Comparison of ENCODE assay signal across 10 cellular contexts in genomic region chr5:132001647-132002561, GRCh38. TPM values are rescaled to one million over a fixed set of nuclear protein-coding genes. Genes with fewer than 3 reads are reported as not detected.
DNase-seq lines count a peak whose midpoint lies in the region; TF ChIP-seq lines count a peak whose summit lies in the region.
"Had no signal": no experiment of that assay in that cellular context is flagged by ENCODE, and none has a peak within 500 bp of the region (broad histone marks: within the 10 kb centered on the region; RNA-seq: fewer than 3 reads in every experiment).

No MANE protein-coding gene starts in this region.

- 49 to 57% (median 52%) methylated on average over 8 to 11 of the region's 11 CpGs for WGBS in adrenal gland, 4 donors
- WGBS in testis, 2 donors, result 32 to 47% methylated on average over 5 to 11 of the region's 11 CpGs

- TF ChIP-seq CTCF in adrenal gland (IDR thresholded peaks at IDR 0.05) (no peak), right atrium auricular region (IDR thresholded peaks at IDR 0.05) (no peak), testis (IDR thresholded peaks at IDR 0.05) (no peak)

- H3K4me3 ChIP-seq in adrenal gland (no peak overlapping the region), right atrium auricular region (no peak overlapping the region), testis (no peak overlapping the region)

- H3K27me3 Mint-ChIP-seq in activated naive CD8-positive, alpha-beta T cell, result no peaks in the 10 kb centered on the region
- no peaks in the 10 kb centered on the region for H3K27me3 Mint-ChIP-seq in activated naive CD8-positive, alpha-beta T cell treated with anti-CD3 and anti-CD28 coated beads for 36 hours

- H3K36me3 ChIP-seq in adrenal gland (replicated peaks in 1 of 2) (no peaks in the 10 kb centered on the region), right atrium auricular region (no peaks in the 10 kb centered on the region), testis (ENCODE audit: low read depth, missing control alignments) (no peaks in the 10 kb centered on the region)

- peak overlapping the region; percentile 16 for H3K27ac Mint-ChIP-seq in activated naive CD8-positive, alpha-beta T cell
- no peak overlapping the region for H3K27ac Mint-ChIP-seq in activated naive CD8-positive, alpha-beta T cell treated with anti-CD3 and anti-CD28 coated beads for 36 hours

- peaks cover 49% of the 10 kb centered on the region for H3K4me1 Mint-ChIP-seq in activated naive CD8-positive, alpha-beta T cell (ENCODE audit: low read depth)
- H3K4me1 Mint-ChIP-seq in activated naive CD8-positive, alpha-beta T cell treated with anti-CD3 and anti-CD28 coated beads for 36 hours, result peaks cover 36% of the 10 kb centered on the region

- H3K4me3 Mint-ChIP-seq in activated naive CD8-positive, alpha-beta T cell, result no peak overlapping the region
- no peak overlapping the region for H3K4me3 Mint-ChIP-seq in activated naive CD8-positive, alpha-beta T cell treated with anti-CD3 and anti-CD28 coated beads for 36 hours
- H3K4me3 Mint-ChIP-seq: naive B cell had no signal

- intact Hi-C loops in adrenal gland (cut with DNase I) (loop anchor here in 1 of 2 donors (10.0 kb wide), 2 partner anchors 577 to 837 kb away; partner anchors contain the start of gene HINT1), testis (cut with DNase I; ENCODE audit: low total_unique reads) (loop anchor here (5.0 kb wide), 1 partner anchor 195 kb away; no protein-coding TSS in a partner anchor)

- peak in 1 of 2 donors; percentile 70 for TF ChIP-seq POLR2A in adrenal gland (IDR thresholded peaks at IDR 0.05)
- TF ChIP-seq POLR2A in testis (IDR thresholded peaks at IDR 0.05), result no peak

- H3K27me3 ChIP-seq in adrenal gland (no peaks in the 10 kb centered on the region), right atrium auricular region (no peaks in the 10 kb centered on the region), testis (no peaks in the 10 kb centered on the region)

- no peaks in the 10 kb centered on the region for H3K9me3 ChIP-seq in adrenal gland (replicated peaks in 1 of 3)
- no peaks in the 10 kb centered on the region for H3K9me3 ChIP-seq in right atrium auricular region
- no peaks in the 10 kb centered on the region for H3K9me3 ChIP-seq in testis

- no peaks in the 10 kb centered on the region for H3K36me3 Mint-ChIP-seq in activated naive CD8-positive, alpha-beta T cell
- H3K36me3 Mint-ChIP-seq in activated naive CD8-positive, alpha-beta T cell treated with anti-CD3 and anti-CD28 coated beads for 36 hours, result no peaks in the 10 kb centered on the region
- H3K36me3 Mint-ChIP-seq: naive B cell had no signal

- H3K27ac ChIP-seq in adrenal gland (peak overlapping the region in 4 of 5 donors; percentile 16 to 81 (median 78)), right atrium auricular region (peak overlapping the region; percentile 63 to 66), testis (peak overlapping the region; percentile 28 to 68)

- no peaks in the 10 kb centered on the region for H3K9me3 Mint-ChIP-seq in activated naive CD8-positive, alpha-beta T cell (ENCODE audit: low read depth)
- no peaks in the 10 kb centered on the region for H3K9me3 Mint-ChIP-seq in activated naive CD8-positive, alpha-beta T cell treated with anti-CD3 and anti-CD28 coated beads for 36 hours

- no peak for DNase-seq in activated naive CD8-positive, alpha-beta T cell treated with anti-CD3 and anti-CD28 coated beads for 36 hours
- peak; percentile 45 to 90 (median 84) for DNase-seq in adrenal gland
- no peak for DNase-seq in right atrium auricular region (ENCODE audit: low spot score)
- no peak for DNase-seq in testis
- DNase-seq in NCI-H187 treated with DMSO at 0.1 percent for 48 hours (lab: John Stamatoyannopoulos, UW), result no peak
- no peak for DNase-seq in NCI-H1436 treated with DMSO at 0.1 percent for 48 hours (lab: John Stamatoyannopoulos, UW)
- no peak for DNase-seq in NCI-H748 (lab: John Stamatoyannopoulos, UW; ENCODE audit: unreplicated experiment)
- DNase-seq: naive B cell, NCI-H446 had no signal

- H3K4me1 ChIP-seq in adrenal gland (replicated peaks in 1 of 2) (peaks cover 31 to 39% of the 10 kb centered on the region in 2 donors), right atrium auricular region (peaks cover 0 to 40% of the 10 kb centered on the region in 2 donors), testis (peaks cover 42% of the 10 kb centered on the region)

RNA-seq across cellular contexts. Expression of gene ACSL6, which starts 9.6 kb away (rescaled TPM):
- total RNA-seq in activated naive CD8-positive, alpha-beta T cell treated with anti-CD3 and anti-CD28 coated beads for 36 hours, result 1 to 10 TPM; 4.6 to 5.8 TPM
- total RNA-seq in adrenal gland (10 to 100 TPM in 2 of 8 donors, 1 to 10 TPM in 6; 5.5 to 14.5 (median 8.3) TPM), right atrium auricular region (1 to 10 TPM in 1 of 2 donors, under 1 TPM in 1; 0.71 to 1.6 TPM), testis (10 to 100 TPM; 38.5 to 44.9 TPM)
- polyA plus RNA-seq in adrenal gland (1 to 10 TPM; 2.5 to 6.5 (median 6.4) TPM), testis (ENCODE audit: insufficient read depth, low read depth, low replicate concordance) (98.7 TPM)

RNA-seq across cellular contexts. Expression of gene MEIKIN, which starts 56.4 kb away (rescaled TPM):
- total RNA-seq in activated naive CD8-positive, alpha-beta T cell treated with anti-CD3 and anti-CD28 coated beads for 36 hours, result not detected
- total RNA-seq in adrenal gland (not detected), right atrium auricular region (not detected), testis (10 to 100 TPM; 15.1 to 27.0 TPM)
- polyA plus RNA-seq in adrenal gland (not detected), testis (ENCODE audit: insufficient read depth, low read depth, low replicate concordance) (13.6 TPM)

RNA-seq across cellular contexts. Expression of gene IL3, which starts 58.6 kb away (rescaled TPM):
- total RNA-seq in activated naive CD8-positive, alpha-beta T cell treated with anti-CD3 and anti-CD28 coated beads for 36 hours, result under 1 TPM; 0.20 to 0.49 TPM
- total RNA-seq in adrenal gland (not detected), right atrium auricular region (not detected), testis (under 1 TPM in 1 of 2 donors, not detected in 1; 0.39 TPM)
- polyA plus RNA-seq in adrenal gland (not detected), testis (ENCODE audit: insufficient read depth, low read depth, low replicate concordance) (not detected)

Comparison
In these comparisons a context has a peak if more than half of its experiments do, and no peak if none do; other contexts are left out.
1. DNase-seq: peak in adrenal gland (7 of 7); none in activated naive CD8-positive, alpha-beta T cell treated with anti-CD3 and anti-CD28 coated beads for 36 hours (single experiment), right atrium auricular region (single experiment), testis (single experiment), NCI-H187 treated with DMSO at 0.1 percent for 48 hours (single experiment), NCI-H1436 treated with DMSO at 0.1 percent for 48 hours (single experiment) and NCI-H748 (single experiment).
2. RNA of gene MEIKIN, which starts 56.4 kb away (total RNA-seq): 15.1 to 27.0 TPM in testis; not detected in activated naive CD8-positive, alpha-beta T cell treated with anti-CD3 and anti-CD28 coated beads for 36 hours, not detected in right atrium auricular region and not detected in adrenal gland; every median in the first group is over 10 times any median in the second.
3. Peak in every context shown above with its lines, with median percentiles within 50 percentile points of each other: H3K27ac ChIP-seq.